ENCODE assay signal across 9 cellular contexts in the genomic region with DNA sequence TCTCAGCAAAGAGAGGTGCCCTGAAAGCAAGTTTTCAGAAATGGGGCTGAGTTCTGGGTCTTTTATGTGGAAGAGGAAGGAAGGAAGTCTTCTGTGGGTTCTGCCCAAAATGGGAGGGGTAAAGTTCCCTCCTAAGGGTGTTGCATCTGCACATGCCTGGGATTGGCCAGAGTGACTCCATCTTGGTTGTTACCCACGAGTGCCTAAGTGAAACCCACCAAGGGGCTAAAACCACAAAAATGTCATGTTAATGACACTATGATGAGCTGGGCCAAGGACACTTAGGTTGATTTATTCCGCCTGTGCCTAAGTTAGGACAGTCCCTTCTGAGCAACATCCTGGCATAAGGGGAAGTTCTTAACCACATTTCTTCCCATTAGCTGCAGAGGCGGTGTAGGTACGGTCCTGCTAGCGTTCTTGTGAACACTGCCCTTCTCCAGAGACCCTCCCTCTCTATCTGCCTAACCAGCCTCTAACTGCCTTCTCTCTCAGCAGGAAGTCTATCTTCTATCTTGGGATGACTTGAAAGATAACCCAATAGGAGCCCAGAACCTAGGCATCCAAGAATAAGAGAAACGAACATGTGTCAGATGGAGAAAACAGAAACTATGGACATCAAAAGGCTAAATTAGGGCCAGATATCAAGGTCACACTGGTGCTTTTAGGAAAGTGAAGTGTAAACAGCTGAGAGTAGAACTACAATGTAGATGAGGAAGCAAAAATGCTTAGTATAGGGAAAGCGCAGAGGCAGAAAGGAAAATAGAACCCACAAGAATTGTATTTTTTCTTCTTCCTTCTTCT.
DNase-seq lines count a peak whose midpoint lies in the region; ATAC-seq and TF ChIP-seq lines count a peak whose summit lies in the region.
"Had no signal": no experiment of that assay in that cellular context is flagged by ENCODE, and none has a peak within 500 bp of the region (broad histone marks: within the 10 kb centered on the region; RNA-seq: fewer than 3 reads in every experiment).

No MANE protein-coding gene starts in this region.

- H4K20me1 ChIP-seq in PC-9 (ENCODE audit: insufficient read depth) = no peaks in the 10 kb centered on the region

- peaks cover 0 to 40% of the 10 kb centered on the region in 2 donors for H3K4me1 ChIP-seq in left lung
- no peaks in the 10 kb centered on the region for H3K4me1 ChIP-seq in tibial nerve
- H3K4me1 ChIP-seq in PC-9 (replicated peaks; ENCODE audit: insufficient read depth) = no peaks in the 10 kb centered on the region

- H3K4me2 ChIP-seq in PC-9 = no peak overlapping the region

- no peaks in the 10 kb centered on the region for H3F3A ChIP-seq in PC-9 (ENCODE audit: insufficient read depth, low read depth)

- peak; percentile 96 for DNase-seq in CMK (ENCODE audit: low read depth)
- peak; percentile 1 for DNase-seq in T-helper 9 cell
- DNase-seq in left lung = no peak
- no peak for DNase-seq in tibial nerve (ENCODE audit: low spot score in 2 of 2)
- DNase-seq in PC-9 = no peak
- no peak for DNase-seq in foreskin melanocyte
- DNase-seq: NCI-H2029 had no signal

- no peaks in the 10 kb centered on the region for H3K9me2 ChIP-seq in PC-9 (ENCODE audit: insufficient read depth)

- POLR2A ChIA-PET in PC-9 (lab: Charles Lee; ENCODE audit: unreplicated experiment) = interaction anchor here (0.7 kb wide), 1 partner anchor 46 kb away, joined by 6 read pairs; no protein-coding TSS in a partner anchor

- peak in 1 of 2 donors; percentile 22 for TF ChIP-seq EP300 in tibial nerve (IDR thresholded peaks at IDR 0.05)

- CTCF ChIA-PET in PC-9 (lab: Charles Lee) = no interaction called here

- intact Hi-C loops in left lung (cut with DNase I) = no loop called here
- intact Hi-C loops in PC-9 (cut with micrococcal nuclease; ENCODE audit: unreplicated experiment) = no loop called here

- H3K9me3 ChIP-seq in left lung (peaks cover 0 to 15% of the 10 kb centered on the region in 2 donors), tibial nerve (peaks cover 0 to 37% (median 0%) of the 10 kb centered on the region in 4 donors), PC-9 (ENCODE audit: insufficient read depth, low read depth) (no peaks in the 10 kb centered on the region)

- H2AFZ ChIP-seq in PC-9 = no peak overlapping the region

- ATAC-seq in HG02642 (IDR thresholded peaks at IDR 0.05; ENCODE audit: poor library complexity, unreplicated experiment) = peak; percentile 82
- ATAC-seq in left lung = peak; percentile 64
- no peak for ATAC-seq in GM21515 (IDR thresholded peaks at IDR 0.05; ENCODE audit: unreplicated experiment)

- TF ChIP-seq CTCF in left lung (IDR thresholded peaks at IDR 0.05) (no peak), tibial nerve (IDR thresholded peaks at IDR 0.05) (no peak), PC-9 (conservative IDR thresholded peaks at IDR 0.05) (no peak)

- no peak overlapping the region for H3K4me3 ChIP-seq in left lung
- H3K4me3 ChIP-seq in tibial nerve = no peak overlapping the region
- H3K4me3 ChIP-seq in PC-9 = no peak overlapping the region

- no peak for TF ChIP-seq POLR2A in tibial nerve (IDR thresholded peaks at IDR 0.05)

- BruUV-seq in PC-9 (replicated peaks; lab: Mats Ljungman, UMichigan) = no TSS peak

- H3K36me3 ChIP-seq in left lung (no peaks in the 10 kb centered on the region), tibial nerve (no peaks in the 10 kb centered on the region), PC-9 (ENCODE audit: low read depth) (no peaks in the 10 kb centered on the region)

- no peaks in the 10 kb centered on the region for H3K79me2 ChIP-seq in PC-9 (ENCODE audit: low read depth)

- H3K27ac ChIP-seq in left lung (peak overlapping the region in 1 of 2 donors; percentile 94), tibial nerve (peak overlapping the region in 1 of 4 donors; percentile 26), PC-9 (no peak overlapping the region)

- 78 to 81% methylated on average over 6 to 7 of the region's 7 CpGs for WGBS in tibial nerve, 2 donors

- H3K27me3 ChIP-seq in left lung (no peaks in the 10 kb centered on the region), tibial nerve (no peaks in the 10 kb centered on the region), PC-9 (ENCODE audit: insufficient read depth, low read depth) (no peaks in the 10 kb centered on the region)

Comparison
In these comparisons a context has a peak if more than half of its experiments do, and no peak if none do; other contexts are left out.
1. DNase-seq: peak in CMK (single experiment) and T-helper 9 cell (single experiment); none in left lung (0 of 2), tibial nerve (0 of 2), PC-9 (0 of 2) and foreskin melanocyte (single experiment).